18 cellular contexts compared by ENCODE assay signal in the genomic region with DNA sequence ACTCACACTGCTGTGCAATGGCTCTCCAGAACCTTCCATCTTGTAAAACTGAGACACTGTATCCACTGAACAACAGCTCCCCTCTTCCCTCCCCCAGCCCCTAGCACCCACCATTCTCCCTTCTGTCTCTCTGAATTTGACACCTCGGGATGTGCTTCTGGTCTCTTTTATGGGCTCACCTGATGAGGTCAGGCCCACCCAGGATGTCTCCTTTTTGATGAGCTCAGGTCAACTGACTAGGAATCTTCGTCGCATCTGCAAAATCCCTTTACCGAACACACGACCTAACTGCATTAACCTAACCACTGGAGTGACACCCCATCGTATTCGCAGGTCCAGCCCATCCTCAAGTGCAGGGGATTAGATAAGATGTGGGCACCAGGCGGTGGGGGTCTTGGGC.
DNase-seq lines count a peak whose midpoint lies in the region; ATAC-seq, FAIRE-seq and TF ChIP-seq lines count a peak whose summit lies in the region.
"Had no signal": no experiment of that assay in that cellular context is flagged by ENCODE, and none has a peak within 500 bp of the region (broad histone marks: within the 10 kb centered on the region; RNA-seq: fewer than 3 reads in every experiment).

No MANE protein-coding gene starts in this region.

- peaks cover 3% of the 10 kb centered on the region for H3K27me3 ChIP-seq in astrocyte (ENCODE audit: insufficient read depth, low read length)
- no peaks in the 10 kb centered on the region for H3K27me3 ChIP-seq in naive thymus-derived CD4-positive, alpha-beta T cell (ENCODE audit: control insufficient read depth in 2 of 2, insufficient read depth in 2 of 2, low read length in 2 of 2)
- H3K27me3 ChIP-seq in tibial nerve, result no peaks in the 10 kb centered on the region
- H3K27me3 ChIP-seq: esophagus muscularis mucosa had no signal

- peak overlapping the region; percentile 22 for H3K27ac Mint-ChIP-seq in activated CD4-positive, alpha-beta T cell treated with anti-CD3 and anti-CD28 coated beads for 36 hours
- H3K27ac Mint-ChIP-seq in activated CD4-positive, alpha-beta T cell treated with anti-CD3 and anti-CD28 coated beads, Interleukin-2, amount 10 ng/mL, durations not matched to agents 7 days and 5 days, result no peak overlapping the region
- H3K27ac Mint-ChIP-seq in astrocyte (ENCODE audit: unreplicated experiment), result peak overlapping the region; percentile 34
- peak overlapping the region in 7 of 9 donors; percentile 21 to 97 (median 85) for H3K27ac Mint-ChIP-seq in naive thymus-derived CD4-positive, alpha-beta T cell

- H3K79me2 ChIP-seq in astrocyte (ENCODE audit: insufficient read depth, low read length), result no peaks in the 10 kb centered on the region

- H3K4me3 ChIP-seq in astrocyte (ENCODE audit: insufficient read depth, low read depth, low read length) (no peak overlapping the region), tibial nerve (no peak overlapping the region)
- no peak overlapping the region for H3K4me3 ChIP-seq in naive thymus-derived CD4-positive, alpha-beta T cell (ENCODE audit: low read length)
- H3K4me3 ChIP-seq: esophagus muscularis mucosa had no signal

- TF ChIP-seq CTCF in astrocyte (IDR thresholded peaks at IDR 0.05; ENCODE audit: insufficient read depth, low read depth, low read length) (no peak), tibial nerve (IDR thresholded peaks at IDR 0.05) (no peak)

- H3K27me3 Mint-ChIP-seq in activated CD4-positive, alpha-beta T cell treated with anti-CD3 and anti-CD28 coated beads for 36 hours, result no peaks in the 10 kb centered on the region
- no peaks in the 10 kb centered on the region for H3K27me3 Mint-ChIP-seq in activated CD4-positive, alpha-beta T cell treated with anti-CD3 and anti-CD28 coated beads, Interleukin-2, amount 10 ng/mL, durations not matched to agents 7 days and 5 days
- no peaks in the 10 kb centered on the region for H3K27me3 Mint-ChIP-seq in astrocyte (ENCODE audit: low read depth, unreplicated experiment)
- H3K27me3 Mint-ChIP-seq in naive thymus-derived CD4-positive, alpha-beta T cell, result no peaks in the 10 kb centered on the region

- intact Hi-C loops in activated CD4-positive, alpha-beta T cell treated with anti-CD3 and anti-CD28 coated beads for 36 hours (cut with DNase I, micrococcal nuclease), result loop anchor here in 1 of 2 experiments (10.0 kb wide), 1 partner anchor 364 kb away; no protein-coding TSS in a partner anchor
- intact Hi-C loops in naive thymus-derived CD4-positive, alpha-beta T cell (cut with micrococcal nuclease), result no loop called here
- intact Hi-C loops in sciatic nerve (cut with DNase I), result no loop called here

- H3K4me1 Mint-ChIP-seq in activated CD4-positive, alpha-beta T cell treated with anti-CD3 and anti-CD28 coated beads for 36 hours, result peaks cover 39% of the 10 kb centered on the region
- H3K4me1 Mint-ChIP-seq in activated CD4-positive, alpha-beta T cell treated with anti-CD3 and anti-CD28 coated beads, Interleukin-2, amount 10 ng/mL, durations not matched to agents 7 days and 5 days, result peaks cover 48% of the 10 kb centered on the region
- peaks cover 13% of the 10 kb centered on the region for H3K4me1 Mint-ChIP-seq in astrocyte (ENCODE audit: low read depth, unreplicated experiment)
- H3K4me1 Mint-ChIP-seq in naive thymus-derived CD4-positive, alpha-beta T cell, result peaks cover 13 to 64% (median 44%) of the 10 kb centered on the region in 7 donors

- H3K27ac ChIP-seq in astrocyte (ENCODE audit: low read depth, low read length) (no peak overlapping the region), tibial nerve (peak overlapping the region in 3 of 4 donors; percentile 53 to 84 (median 80))
- no peak overlapping the region for H3K27ac ChIP-seq in naive thymus-derived CD4-positive, alpha-beta T cell (ENCODE audit: low read depth, low read length)
- H3K27ac ChIP-seq: 22Rv1 had no signal

- H3K9me3 Mint-ChIP-seq in activated CD4-positive, alpha-beta T cell treated with anti-CD3 and anti-CD28 coated beads for 36 hours (ENCODE audit: low read depth), result peaks cover 16% of the 10 kb centered on the region
- H3K9me3 Mint-ChIP-seq in activated CD4-positive, alpha-beta T cell treated with anti-CD3 and anti-CD28 coated beads, Interleukin-2, amount 10 ng/mL, durations not matched to agents 7 days and 5 days, result peaks cover 33% of the 10 kb centered on the region
- H3K9me3 Mint-ChIP-seq in astrocyte (ENCODE audit: unreplicated experiment), result peaks cover 24% of the 10 kb centered on the region
- H3K9me3 Mint-ChIP-seq in naive thymus-derived CD4-positive, alpha-beta T cell, result peaks cover 0 to 16% (median 4%) of the 10 kb centered on the region in 11 donors

- no peak for TF ChIP-seq POLR2A in tibial nerve (IDR thresholded peaks at IDR 0.05)

- H3K9me3 ChIP-seq in astrocyte (ENCODE audit: insufficient read depth, low read depth, low read length) (peaks cover 15% of the 10 kb centered on the region), tibial nerve (peaks cover 0 to 15% (median 0%) of the 10 kb centered on the region in 4 donors)
- H3K9me3 ChIP-seq in naive thymus-derived CD4-positive, alpha-beta T cell (ENCODE audit: control insufficient read depth in 2 of 3, low read length in 3 of 3), result peaks cover 0 to 6% (median 4%) of the 10 kb centered on the region in 3 experiments

- H3K9ac ChIP-seq in astrocyte (ENCODE audit: low read length), result no peak overlapping the region

- CTCF ChIA-PET in activated CD4-positive, alpha-beta T cell treated with anti-CD3 and anti-CD28 coated beads for 36 hours (lab: Charles Lee), result interaction anchor here (1.4 to 2.4 kb wide), 6 partner anchors 8 to 167 kb away, joined by 3 to 17 read pairs (median 10); no protein-coding TSS in a partner anchor
- CTCF ChIA-PET in activated CD4-positive, alpha-beta T cell treated with anti-CD3 and anti-CD28 coated beads, Interleukin-2, amount 10 ng/mL, durations not matched to agents 7 days and 5 days (lab: Charles Lee), result interaction anchor here (0.8 to 2.4 kb wide), 4 partner anchors 8 to 155 kb away, joined by 3 to 12 read pairs (median 6); no protein-coding TSS in a partner anchor
- CTCF ChIA-PET in naive thymus-derived CD4-positive, alpha-beta T cell (lab: Charles Lee), result interaction anchor here (1.1 to 4.7 kb wide), 5 partner anchors 9 to 153 kb away, joined by 3 to 39 read pairs (median 7); a partner anchor contains a TSS

- POLR2A ChIA-PET in activated CD4-positive, alpha-beta T cell treated with anti-CD3 and anti-CD28 coated beads for 36 hours (lab: Charles Lee), result interaction anchor here (0.8 kb wide), 1 partner anchor 10 kb away, joined by 5 read pairs; no protein-coding TSS in a partner anchor
- POLR2A ChIA-PET in activated CD4-positive, alpha-beta T cell treated with anti-CD3 and anti-CD28 coated beads, Interleukin-2, amount 10 ng/mL, durations not matched to agents 7 days and 5 days (lab: Charles Lee), result no interaction called here
- POLR2A ChIA-PET in naive thymus-derived CD4-positive, alpha-beta T cell (lab: Charles Lee), result interaction anchor here (0.6 to 5.6 kb wide), 3 partner anchors 10 to 152 kb away, joined by 6 to 65 read pairs (median 42); a partner anchor contains a TSS

- DNase-seq in activated CD4-positive, alpha-beta T cell treated with anti-CD3 and anti-CD28 coated beads for 36 hours, result no peak
- no peak for DNase-seq in activated CD4-positive, alpha-beta T cell treated with anti-CD3 and anti-CD28 coated beads, Interleukin-2, amount 10 ng/mL, durations not matched to agents 7 days and 5 days
- no peak for DNase-seq in astrocyte (ENCODE audit: low read depth)
- no peak for DNase-seq in naive thymus-derived CD4-positive, alpha-beta T cell
- DNase-seq in tibial nerve (ENCODE audit: low spot score in 2 of 2), result no peak
- DNase-seq in sciatic nerve (ENCODE audit: low spot score), result no peak
- no peak for DNase-seq in ureter (ENCODE audit: low spot score)
- DNase-seq: activated CD4-positive, CD25-positive, alpha-beta regulatory T cell; activated naive CD4-positive, alpha-beta T cell treated with anti-CD3 and anti-CD28 coated beads for 36 hours; DND-41; glutamatergic neuron; KBM-7; NCI-H1105; NCI-H2171; right cardiac atrium had no signal

- H4K20me1 ChIP-seq in astrocyte (ENCODE audit: insufficient read depth, low read length), result no peaks in the 10 kb centered on the region

- H3K4me1 ChIP-seq in astrocyte (ENCODE audit: insufficient read depth, low read length), result peaks cover 16% of the 10 kb centered on the region
- H3K4me1 ChIP-seq in naive thymus-derived CD4-positive, alpha-beta T cell (ENCODE audit: control insufficient read depth in 2 of 2, insufficient read depth in 2 of 2, low read length in 2 of 2), result peaks cover 15 to 25% of the 10 kb centered on the region in 2 donors
- H3K4me1 ChIP-seq in tibial nerve, result peaks cover 0 to 35% (median 10%) of the 10 kb centered on the region in 4 donors

- H3K4me2 ChIP-seq in astrocyte (ENCODE audit: low read length), result no peak overlapping the region

- H3K36me3 Mint-ChIP-seq in activated CD4-positive, alpha-beta T cell treated with anti-CD3 and anti-CD28 coated beads for 36 hours (ENCODE audit: low read depth), result peaks cover 14% of the 10 kb centered on the region
- H3K36me3 Mint-ChIP-seq in activated CD4-positive, alpha-beta T cell treated with anti-CD3 and anti-CD28 coated beads, Interleukin-2, amount 10 ng/mL, durations not matched to agents 7 days and 5 days (ENCODE audit: low read depth), result peaks cover 20% of the 10 kb centered on the region
- H3K36me3 Mint-ChIP-seq in astrocyte (ENCODE audit: low read depth, unreplicated experiment), result peaks cover 3% of the 10 kb centered on the region
- peaks cover 0 to 15% (median 5%) of the 10 kb centered on the region in 5 donors for H3K36me3 Mint-ChIP-seq in naive thymus-derived CD4-positive, alpha-beta T cell

- H3K36me3 ChIP-seq in astrocyte (ENCODE audit: insufficient read depth, low read length), result no peaks in the 10 kb centered on the region
- H3K36me3 ChIP-seq in naive thymus-derived CD4-positive, alpha-beta T cell (ENCODE audit: control insufficient read depth in 2 of 3, insufficient read depth in 3 of 3, low read length in 3 of 3), result no peaks in the 10 kb centered on the region
- no peaks in the 10 kb centered on the region for H3K36me3 ChIP-seq in tibial nerve
- H3K36me3 ChIP-seq: esophagus muscularis mucosa had no signal

- ATAC-seq in activated CD4-positive, alpha-beta T cell treated with anti-CD3 and anti-CD28 coated beads for 36 hours, result no peak
- no peak for ATAC-seq in naive thymus-derived CD4-positive, alpha-beta T cell
- ATAC-seq in sciatic nerve (no peak), HG03342 (IDR thresholded peaks at IDR 0.05; ENCODE audit: unreplicated experiment) (no peak)
- ATAC-seq: right cardiac atrium had no signal

- TF ChIP-seq EP300 in tibial nerve (IDR thresholded peaks at IDR 0.05), result no peak

- WGBS in tibial nerve, 2 donors, result 95 to 98% methylated on average over 8 of the region's 8 CpGs

- H3K4me3 Mint-ChIP-seq in activated CD4-positive, alpha-beta T cell treated with anti-CD3 and anti-CD28 coated beads for 36 hours, result no peak overlapping the region
- no peak overlapping the region for H3K4me3 Mint-ChIP-seq in activated CD4-positive, alpha-beta T cell treated with anti-CD3 and anti-CD28 coated beads, Interleukin-2, amount 10 ng/mL, durations not matched to agents 7 days and 5 days
- no peak overlapping the region for H3K4me3 Mint-ChIP-seq in astrocyte (ENCODE audit: unreplicated experiment)
- H3K4me3 Mint-ChIP-seq in naive thymus-derived CD4-positive, alpha-beta T cell, result peak overlapping the region in 1 of 10 donors; percentile 16
- H3K4me3 Mint-ChIP-seq: activated naive CD4-positive, alpha-beta T cell treated with anti-CD3 and anti-CD28 coated beads for 36 hours had no signal

- no peak overlapping the region for H2AFZ ChIP-seq in astrocyte (ENCODE audit: low read depth, low read length)

- FAIRE-seq in astrocyte (lab: Jason Lieb, UNC), result no peak

Comparison
In these comparisons a context has a peak if more than half of its experiments do, and no peak if none do; other contexts are left out.
1. H3K27ac ChIP-seq: peak in tibial nerve (3 of 4); none in astrocyte (single experiment) and naive thymus-derived CD4-positive, alpha-beta T cell (single experiment).